Comparison of ENCODE assay signal across 8 cellular contexts in the genomic region with DNA sequence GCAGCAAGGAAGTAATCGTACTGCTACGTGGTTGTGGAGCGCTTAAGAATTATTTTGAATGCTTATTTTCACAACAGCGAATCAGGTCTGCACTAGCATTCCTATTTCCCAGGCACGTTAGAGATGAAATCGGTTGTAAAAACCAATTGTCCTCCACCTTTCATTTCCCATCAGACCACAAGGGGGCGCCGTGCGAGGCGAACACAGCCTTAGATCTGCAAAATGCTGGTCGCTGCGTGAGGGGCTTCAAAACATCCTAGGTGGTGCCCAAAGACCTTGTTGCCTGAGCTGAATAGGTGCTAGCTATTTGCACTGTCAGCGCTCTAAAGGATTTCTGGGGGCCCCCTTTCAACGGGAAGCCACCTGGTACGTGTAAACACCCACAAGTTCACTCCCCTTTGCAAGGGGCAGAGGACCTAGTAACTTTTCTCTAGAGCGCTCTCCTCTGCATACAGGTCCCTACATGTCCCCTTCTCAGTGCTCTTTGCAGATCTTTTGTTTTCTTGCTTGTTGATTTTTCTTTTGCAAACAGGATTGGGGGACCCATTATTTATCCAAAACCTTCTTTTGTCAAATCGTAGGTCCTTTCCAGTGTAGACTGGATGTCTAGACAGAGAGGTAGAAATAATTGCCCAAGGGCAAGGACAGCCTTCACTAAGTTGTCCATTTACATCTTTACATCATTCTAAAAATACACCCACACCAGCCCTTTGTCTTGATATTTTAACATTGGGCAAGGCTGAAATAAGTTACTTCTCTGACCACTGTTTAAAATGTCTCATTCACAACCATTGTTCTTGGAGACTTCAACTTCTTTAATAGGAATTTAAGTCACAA. TPM values are rescaled to one million over a fixed set of nuclear protein-coding genes. Genes with fewer than 3 reads are reported as not detected.
DNase-seq lines count a peak whose midpoint lies in the region; ATAC-seq and TF ChIP-seq lines count a peak whose summit lies in the region.

No MANE protein-coding gene starts in this region.

- peak; percentile 94 for TF ChIP-seq CTCF in endodermal cell (conservative IDR thresholded peaks at IDR 0.05)

- peaks cover 10% of the 10 kb centered on the region for H3K9me3 Mint-ChIP-seq in endodermal cell

- no peak overlapping the region for H3K9ac ChIP-seq in endodermal cell (ENCODE audit: extremely low read depth, low read length, poor library complexity, severe bottlenecking)

- H3K4me1 Mint-ChIP-seq in endodermal cell = peaks cover 10% of the 10 kb centered on the region

- WGBS in endodermal cell (ENCODE audit: insufficient coverage in 1 of 2, insufficient read length in 1 of 2), 2 experiments = 34 to 46% methylated on average over 10 to 17 of the region's 17 CpGs

- H3K27me3 Mint-ChIP-seq in endodermal cell (ENCODE audit: insufficient read depth) = no peaks in the 10 kb centered on the region

- H3K9me3 ChIP-seq in endodermal cell (ENCODE audit: control insufficient read depth, low read length) = no peaks in the 10 kb centered on the region

- peak; percentile 72 for ATAC-seq in GM18511 (IDR thresholded peaks at IDR 0.05; ENCODE audit: unreplicated experiment)
- ATAC-seq in GM21360 (IDR thresholded peaks at IDR 0.05; ENCODE audit: unreplicated experiment) = no peak

- H3K27ac Mint-ChIP-seq in endodermal cell = no peak overlapping the region

- no peaks in the 10 kb centered on the region for H3K36me3 ChIP-seq in endodermal cell (ENCODE audit: control insufficient read depth, insufficient read depth, low read length)

- in situ Hi-C loops in ACHN (cut with HindIII; ENCODE audit: low pct_ligation_motif_present, low pct_unique_long_range_greater_than_20kb, low sequenced_read_pairs) = no loop called here

- H3K4me3 Mint-ChIP-seq in endodermal cell = no peak overlapping the region

- DNase-seq in ACHN (peak; percentile 41), NCI-H526 (lab: John Stamatoyannopoulos, UW) (peak; percentile 5 to 69), endodermal cell (peak; percentile 94), myocyte (ENCODE audit: low read depth) (peak; percentile 60)
- DNase-seq in activated CD8-positive, alpha-beta memory T cell treated with anti-CD3 and anti-CD28 coated beads for 1 hour (ENCODE audit: extremely low read depth in 1 of 2, low read depth in 1 of 2) = peak; percentile 42 to 74
- peak; percentile 30 to 42 for DNase-seq in stimulated activated CD8-positive, alpha-beta memory T cell treated with anti-CD3 and anti-CD28 coated beads, Interleukin-7, amount 100 ng/mL, for 48 hours (ENCODE audit: extremely low read depth in 1 of 2, low read depth in 1 of 2)

- H3K4me1 ChIP-seq in endodermal cell (ENCODE audit: control insufficient read depth, insufficient read depth, low read length) = no peaks in the 10 kb centered on the region

- no peak overlapping the region for H3K4me3 ChIP-seq in endodermal cell (ENCODE audit: low read length)

- no peaks in the 10 kb centered on the region for H3K27me3 ChIP-seq in endodermal cell (ENCODE audit: control insufficient read depth, insufficient read depth, low read length, poor library complexity, severe bottlenecking)

- H3K27ac ChIP-seq in endodermal cell (ENCODE audit: low read depth, low read length) = peak overlapping the region; percentile 76

- no peaks in the 10 kb centered on the region for H3K36me3 Mint-ChIP-seq in endodermal cell (ENCODE audit: low read depth)

RNA-seq across cellular contexts. Expression of a gene that starts 59.7 kb away (rescaled TPM):
- total RNA-seq in endodermal cell (1 to 10 TPM; 1.7 to 7.4 TPM), myocyte (3.4 and 4.5 TPM in 2 replicates)
- polyA plus RNA-seq in endodermal cell (2013, experiment 1 of 2) = 24.6 TPM
- polyA plus RNA-seq in endodermal cell (2013, experiment 2 of 2) = 26.5 TPM
- 15.1 TPM for polyA plus RNA-seq in myocyte (2012)

Comparison
In these comparisons a context has a peak if more than half of its experiments do, and no peak if none do; other contexts are left out.
1. DNase-seq: peak in every context shown above with its lines; median percentile 94 in endodermal cell; 60 in myocyte; 58 in activated CD8-positive, alpha-beta memory T cell treated with anti-CD3 and anti-CD28 coated beads for 1 hour; 41 in ACHN; 37 in NCI-H526; 36 in stimulated activated CD8-positive, alpha-beta memory T cell treated with anti-CD3 and anti-CD28 coated beads, Interleukin-7, amount 100 ng/mL, for 48 hours.